1 cellular context compared by ENCODE assay signal in genomic region chr4:105473340-105474109, GRCh38.
TF ChIP-seq lines count a peak whose summit lies in the region.

TSS of gene PPA2 (minus strand) at chr4:105474062. CDS start at chr4:105474050, 12 bp downstream.

TF ChIP-seq in K562, 482 proteins besides CTCF, POLR2A, EP300 and RAD21 (continued from another document and continues in another):
- TF ChIP-seq, protein P1, sequence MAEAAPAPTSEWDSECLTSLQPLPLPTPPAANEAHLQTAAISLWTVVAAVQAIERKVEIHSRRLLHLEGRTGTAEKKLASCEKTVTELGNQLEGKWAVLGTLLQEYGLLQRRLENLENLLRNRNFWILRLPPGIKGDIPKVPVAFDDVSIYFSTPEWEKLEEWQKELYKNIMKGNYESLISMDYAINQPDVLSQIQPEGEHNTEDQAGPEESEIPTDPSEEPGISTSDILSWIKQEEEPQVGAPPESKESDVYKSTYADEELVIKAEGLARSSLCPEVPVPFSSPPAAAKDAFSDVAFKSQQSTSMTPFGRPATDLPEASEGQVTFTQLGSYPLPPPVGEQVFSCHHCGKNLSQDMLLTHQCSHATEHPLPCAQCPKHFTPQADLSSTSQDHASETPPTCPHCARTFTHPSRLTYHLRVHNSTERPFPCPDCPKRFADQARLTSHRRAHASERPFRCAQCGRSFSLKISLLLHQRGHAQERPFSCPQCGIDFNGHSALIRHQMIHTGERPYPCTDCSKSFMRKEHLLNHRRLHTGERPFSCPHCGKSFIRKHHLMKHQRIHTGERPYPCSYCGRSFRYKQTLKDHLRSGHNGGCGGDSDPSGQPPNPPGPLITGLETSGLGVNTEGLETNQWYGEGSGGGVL (CRISPR knock-in tag; IDR thresholded peaks at IDR 0.05), result no peak
- TF ChIP-seq, protein P2, sequence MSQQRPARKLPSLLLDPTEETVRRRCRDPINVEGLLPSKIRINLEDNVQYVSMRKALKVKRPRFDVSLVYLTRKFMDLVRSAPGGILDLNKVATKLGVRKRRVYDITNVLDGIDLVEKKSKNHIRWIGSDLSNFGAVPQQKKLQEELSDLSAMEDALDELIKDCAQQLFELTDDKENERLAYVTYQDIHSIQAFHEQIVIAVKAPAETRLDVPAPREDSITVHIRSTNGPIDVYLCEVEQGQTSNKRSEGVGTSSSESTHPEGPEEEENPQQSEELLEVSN (IDR thresholded peaks at IDR 0.05; ENCODE audit: borderline replicate concordance in 1 of 2, extremely low read depth in 1 of 2, insufficient read depth in 1 of 2, insufficient read length in 1 of 2, low read depth in 1 of 2, low read length in 1 of 2, poor library complexity in 1 of 2, severe bottlenecking in 1 of 2), result peak; percentile 64 to 80
- TF ChIP-seq SMAD3 (CRISPR knock-in tag; conservative IDR thresholded peaks at IDR 0.05), result no peak
- TF ChIP-seq ETV6 (IDR thresholded peaks at IDR 0.05; ENCODE audit: borderline replicate concordance in 1 of 2, low read depth in 2 of 2, low read length in 1 of 2), result no peak
- 0 out of 2 replicates have a peak, but pooled peaks have one; percentile 54 for TF ChIP-seq ETV6 (CRISPR knock-in tag; IDR thresholded peaks at IDR 0.05; ENCODE audit: borderline replicate concordance)
- TF ChIP-seq BACH1 (tag; IDR thresholded peaks at IDR 0.05), result no peak
- TF ChIP-seq KAT2B (IDR thresholded peaks at IDR 0.05; ENCODE audit: low read depth, low read length), result no peak
- peak; percentile 75; the same call in 1 of the 2 replicates for TF ChIP-seq MYC (IDR thresholded peaks at IDR 0.05; ENCODE audit: low read depth, low read length)
- TF ChIP-seq MYC (CRISPR knock-in tag; IDR thresholded peaks at IDR 0.05; ENCODE audit: borderline replicate concordance, low read depth), result peak; percentile 76; the same call in 1 of the 2 replicates
- TF ChIP-seq SIRT6 (IDR thresholded peaks at IDR 0.05; ENCODE audit: low read depth, low read length), result no peak
- TF ChIP-seq TCF15 (CRISPR knock-in tag; IDR thresholded peaks at IDR 0.05), result no peak
- TF ChIP-seq ZNF232 (CRISPR knock-in tag; IDR thresholded peaks at IDR 0.05), result no peak
- peak; percentile 28; the same call in 1 of the 2 replicates for TF ChIP-seq ZNF12 (CRISPR knock-in tag; IDR thresholded peaks at IDR 0.05)
- TF ChIP-seq NFYB (IDR thresholded peaks at IDR 0.05; ENCODE audit: extremely low read depth, insufficient read length), result no peak
- no peak for TF ChIP-seq BMI1 (IDR thresholded peaks at IDR 0.05; ENCODE audit: low read length)
- no peak for TF ChIP-seq ZNF347 (CRISPR knock-in tag; IDR thresholded peaks at IDR 0.05; ENCODE audit: low read depth)
- no peak for TF ChIP-seq NCOA1 (IDR thresholded peaks at IDR 0.05; ENCODE audit: low read depth)
- TF ChIP-seq GTF2F1 (IDR thresholded peaks at IDR 0.05; ENCODE audit: low read depth, low read length), result 0 out of 2 replicates have a peak, but pooled peaks have one; percentile 49
- peak; percentile 76 for TF ChIP-seq POLR2H (tag; IDR thresholded peaks at IDR 0.05; ENCODE audit: low read depth)
- TF ChIP-seq NCOA2 (IDR thresholded peaks at IDR 0.05; ENCODE audit: partially characterized antibody in 2 of 2), result no peak
- TF ChIP-seq E2F8 (IDR thresholded peaks at IDR 0.05; ENCODE audit: low read depth, partially characterized antibody), result no peak
- TF ChIP-seq ZNF592 (IDR thresholded peaks at IDR 0.05), result no peak
- peak; percentile 52; the same call in 1 of the 2 replicates for TF ChIP-seq JUND (IDR thresholded peaks at IDR 0.05; ENCODE audit: borderline replicate concordance, low read depth, low read length)
- no peak; the same call in 2 of the 3 replicates for TF ChIP-seq JUND (tag; IDR thresholded peaks at IDR 0.05; ENCODE audit: borderline replicate concordance, low read depth, low read length)
- no peak for TF ChIP-seq ZSCAN29 (IDR thresholded peaks at IDR 0.05)
- TF ChIP-seq, protein P3, sequence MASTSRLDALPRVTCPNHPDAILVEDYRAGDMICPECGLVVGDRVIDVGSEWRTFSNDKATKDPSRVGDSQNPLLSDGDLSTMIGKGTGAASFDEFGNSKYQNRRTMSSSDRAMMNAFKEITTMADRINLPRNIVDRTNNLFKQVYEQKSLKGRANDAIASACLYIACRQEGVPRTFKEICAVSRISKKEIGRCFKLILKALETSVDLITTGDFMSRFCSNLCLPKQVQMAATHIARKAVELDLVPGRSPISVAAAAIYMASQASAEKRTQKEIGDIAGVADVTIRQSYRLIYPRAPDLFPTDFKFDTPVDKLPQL (IDR thresholded peaks at IDR 0.05; ENCODE audit: extremely low read depth, insufficient read length), result no peak
- TF ChIP-seq HNRNPK (IDR thresholded peaks at IDR 0.05; ENCODE audit: low read depth, low read length, poor library complexity, severe bottlenecking), result no peak
- TF ChIP-seq ZNF589 (CRISPR knock-in tag; IDR thresholded peaks at IDR 0.05; ENCODE audit: low read depth), result no peak; the same call in 1 of the 2 replicates
- no peak for TF ChIP-seq XRCC4 (IDR thresholded peaks at IDR 0.05; ENCODE audit: extremely low read depth, insufficient read depth, insufficient read length)
- TF ChIP-seq CBX8 (IDR thresholded peaks at IDR 0.05; ENCODE audit: borderline replicate concordance, extremely low read depth, low read depth, low read length, poor library complexity, severe bottlenecking), result no peak
- TF ChIP-seq POLR3G (IDR thresholded peaks at IDR 0.05; ENCODE audit: extremely low read depth, insufficient read length, insufficient replicate concordance), result no peak
- TF ChIP-seq SMAD2 (IDR thresholded peaks at IDR 0.05; ENCODE audit: low read depth, low read length), result no peak
- TF ChIP-seq ELF2 (CRISPR knock-in tag; IDR thresholded peaks at IDR 0.05), result no peak
- TF ChIP-seq ARID4B (CRISPR knock-in tag; IDR thresholded peaks at IDR 0.05), result no peak; the same call in 1 of the 2 replicates
- TF ChIP-seq LEF1 (IDR thresholded peaks at IDR 0.05), result no peak
- no peak for TF ChIP-seq ARID1B (IDR thresholded peaks at IDR 0.05)
- no peak for TF ChIP-seq ZNF77 (CRISPR knock-in tag; IDR thresholded peaks at IDR 0.05)
- TF ChIP-seq NFIX (CRISPR knock-in tag; IDR thresholded peaks at IDR 0.05; ENCODE audit: low read depth), result no peak
- TF ChIP-seq ZNF324 (CRISPR knock-in tag; IDR thresholded peaks at IDR 0.05), result no peak
- TF ChIP-seq, protein P4, sequence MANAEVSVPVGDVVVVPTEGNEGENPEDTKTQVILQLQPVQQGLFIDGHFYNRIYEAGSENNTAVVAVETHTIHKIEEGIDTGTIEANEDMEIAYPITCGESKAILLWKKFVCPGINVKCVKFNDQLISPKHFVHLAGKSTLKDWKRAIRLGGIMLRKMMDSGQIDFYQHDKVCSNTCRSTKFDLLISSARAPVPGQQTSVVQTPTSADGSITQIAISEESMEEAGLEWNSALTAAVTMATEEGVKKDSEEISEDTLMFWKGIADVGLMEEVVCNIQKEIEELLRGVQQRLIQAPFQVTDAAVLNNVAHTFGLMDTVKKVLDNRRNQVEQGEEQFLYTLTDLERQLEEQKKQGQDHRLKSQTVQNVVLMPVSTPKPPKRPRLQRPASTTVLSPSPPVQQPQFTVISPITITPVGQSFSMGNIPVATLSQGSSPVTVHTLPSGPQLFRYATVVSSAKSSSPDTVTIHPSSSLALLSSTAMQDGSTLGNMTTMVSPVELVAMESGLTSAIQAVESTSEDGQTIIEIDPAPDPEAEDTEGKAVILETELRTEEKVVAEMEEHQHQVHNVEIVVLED (CRISPR knock-in tag; IDR thresholded peaks at IDR 0.05), result peak; percentile 91
- TF ChIP-seq KLF16 (IDR thresholded peaks at IDR 0.05), result no peak
- TF ChIP-seq ETV1 (tag; conservative IDR thresholded peaks at IDR 0.05; ENCODE audit: low read depth), result no peak; the same call in 1 of the 2 replicates
- TF ChIP-seq ZFP1 (CRISPR knock-in tag; IDR thresholded peaks at IDR 0.05), result no peak
- TF ChIP-seq HNRNPL (IDR thresholded peaks at IDR 0.05; ENCODE audit: low read depth, low read length), result 0 out of 2 replicates have a peak, but pooled peaks have one; percentile 78
- no peak for TF ChIP-seq EZH2 (IDR thresholded peaks at IDR 0.05; ENCODE audit: borderline replicate concordance, low read depth, low read length)
- no peak for TF ChIP-seq MEF2D (tag; conservative IDR thresholded peaks at IDR 0.05; ENCODE audit: low read depth)
- peak; percentile 82 for TF ChIP-seq POLR2AphosphoS5 (IDR thresholded peaks at IDR 0.05; ENCODE audit: control insufficient read depth, insufficient read depth, low read depth, low read length)
- TF ChIP-seq NFE2L1 (tag; IDR thresholded peaks at IDR 0.05; ENCODE audit: borderline replicate concordance, low read depth), result no peak
- no peak for TF ChIP-seq ZNF644 (tag; IDR thresholded peaks at IDR 0.05; ENCODE audit: low read depth)
- no peak for TF ChIP-seq ATF4 (CRISPR knock-in tag; IDR thresholded peaks at IDR 0.05)
